In genomic region chr18:28177828-28178635, GRCh38 we compare ENCODE assay signal across 8 cellular contexts. TPM values are rescaled to one million over a fixed set of nuclear protein-coding genes. Genes with fewer than 3 reads are reported as not detected.
DNase-seq lines count a peak whose midpoint lies in the region; ATAC-seq and TF ChIP-seq lines count a peak whose summit lies in the region.

No MANE protein-coding gene starts in this region.

- H3K36me3 ChIP-seq in GM23248 (ENCODE audit: low read depth), result no peaks in the 10 kb centered on the region
- no peaks in the 10 kb centered on the region for H3K36me3 ChIP-seq in mammary epithelial cell (ENCODE audit: insufficient read depth, low read length)
- no peaks in the 10 kb centered on the region for H3K36me3 ChIP-seq in spleen

- WGBS in GM23248 (ENCODE audit: low coverage in 1 of 2, low lambda C conversion rate in 2 of 2, missing lambda C conversion rate in 2 of 2), 2 experiments, result 3 to 5% methylated on average over 32 to 76 of the region's 83 CpGs
- 2% methylated on average over 12 of the region's 83 CpGs for WGBS in mammary epithelial cell (ENCODE audit: low coverage, missing lambda C conversion rate)
- 0 to 3% (median 1%) methylated on average over 17 to 83 of the region's 83 CpGs for WGBS in spleen, 5 donors

- H3K27ac ChIP-seq in GM23248, result peak overlapping the region; percentile 23
- no peak overlapping the region for H3K27ac ChIP-seq in mammary epithelial cell (ENCODE audit: insufficient read depth, low read depth, low read length)
- peak overlapping the region in 6 of 8 donors; percentile 64 to 85 (median 82) for H3K27ac ChIP-seq in spleen

- ATAC-seq in GM18519 (IDR thresholded peaks at IDR 0.05; ENCODE audit: low FRiP score, unreplicated experiment) (no peak), HG02884 (IDR thresholded peaks at IDR 0.05; ENCODE audit: unreplicated experiment) (no peak)

- H3K27me3 ChIP-seq in GM23248 (replicated peaks; ENCODE audit: insufficient read depth) (no peaks in the 10 kb centered on the region), mammary epithelial cell (ENCODE audit: insufficient read depth, low read length) (peaks cover 40% of the 10 kb centered on the region), spleen (replicated peaks in 1 of 7) (peaks cover 4 to 71% (median 30%) of the 10 kb centered on the region in 7 donors)

- dilution Hi-C loops in mammary epithelial cell (cut with HindIII; ENCODE audit: low sequenced_read_pairs), result no loop called here

- no peaks in the 10 kb centered on the region for H3K9me3 ChIP-seq in GM23248 (ENCODE audit: low read depth)
- H3K9me3 ChIP-seq in mammary epithelial cell (replicated peaks; ENCODE audit: insufficient read depth, low read length), result no peaks in the 10 kb centered on the region
- H3K9me3 ChIP-seq in spleen, result no peaks in the 10 kb centered on the region

- BruUV-seq in mammary epithelial cell (replicated peaks; lab: Mats Ljungman, UMichigan), result no TSS peak

- peak; percentile 82 for DNase-seq in AG20443 (ENCODE audit: low spot score)
- DNase-seq in GM23248, result peak; percentile 83
- DNase-seq in NCI-H510A treated with DMSO at 0.1 percent for 48 hours (lab: John Stamatoyannopoulos, UW), result peak; percentile 94
- DNase-seq in mammary epithelial cell, result peak; percentile 21
- DNase-seq in islet precursor cell, result peak; percentile 90
- no peak for DNase-seq in spleen

- no peaks in the 10 kb centered on the region for H3K9me2 ChIP-seq in GM23248 (ENCODE audit: insufficient read depth)

- intact Hi-C loops in mammary epithelial cell (cut with micrococcal nuclease) (no loop called here), spleen (cut with DNase I; ENCODE audit: low total_unique reads) (loop anchor here (10.0 kb wide), 1 partner anchor 163 kb away; no protein-coding TSS in a partner anchor)

- H3K4me3 ChIP-seq in GM23248, result peak overlapping the region; percentile 76
- H3K4me3 ChIP-seq in mammary epithelial cell (replicated peaks in 1 of 3; ENCODE audit: insufficient read depth in 1 of 3, low read depth in 2 of 3, low read length in 3 of 3), result peak overlapping the region in 1 of 3 experiments; percentile 41
- peak overlapping the region; percentile 30 to 74 (median 56) for H3K4me3 ChIP-seq in spleen

- in situ Hi-C loops in GM23248 (cut with MboI), result loop anchor here (25.0 kb wide), 1 partner anchor 491 kb away; no protein-coding TSS in a partner anchor
- in situ Hi-C loops in mammary epithelial cell (cut with MboI; ENCODE audit: low sequenced_read_pairs in 2 of 2), result no loop called here

- CTCF ChIA-PET in mammary epithelial cell (lab: Charles Lee; ENCODE audit: low non-redundant PET), result no interaction called here

- H3K4me1 ChIP-seq in GM23248 (ENCODE audit: insufficient read depth), result peaks cover 47% of the 10 kb centered on the region
- H3K4me1 ChIP-seq in mammary epithelial cell (ENCODE audit: insufficient read depth, low read length), result peaks cover 7% of the 10 kb centered on the region
- peaks cover 0 to 37% (median 24%) of the 10 kb centered on the region in 6 donors for H3K4me1 ChIP-seq in spleen

- 0 out of 2 replicates have a peak, but pooled peaks cover 5% of the 10 kb centered on the region for H4K20me1 ChIP-seq in GM23248 (ENCODE audit: insufficient read depth)
- peaks cover 5% of the 10 kb centered on the region for H4K20me1 ChIP-seq in mammary epithelial cell (ENCODE audit: insufficient read depth, low read length)

- peaks cover 19% of the 10 kb centered on the region for H3F3A ChIP-seq in GM23248 (ENCODE audit: insufficient read depth)

- H3K9ac ChIP-seq in GM23248 (peak overlapping the region; percentile 63), mammary epithelial cell (ENCODE audit: insufficient read depth, low read length) (no peak overlapping the region)

- H3K4me2 ChIP-seq in GM23248 (ENCODE audit: unreplicated experiment) (peak overlapping the region; percentile 83), mammary epithelial cell (ENCODE audit: insufficient read depth, low read depth, low read length) (peak overlapping the region; percentile 96)

- peaks cover 60% of the 10 kb centered on the region for H3K79me2 ChIP-seq in GM23248 (ENCODE audit: insufficient read depth)
- no peaks in the 10 kb centered on the region for H3K79me2 ChIP-seq in mammary epithelial cell (ENCODE audit: insufficient read depth, low read length)

- peak overlapping the region; percentile 79 for H2AFZ ChIP-seq in GM23248
- peak overlapping the region; percentile 74 for H2AFZ ChIP-seq in mammary epithelial cell (ENCODE audit: low read depth, low read length)

- TF ChIP-seq CTCF in mammary epithelial cell (conservative IDR thresholded peaks at IDR 0.05 in 1 of 2, IDR thresholded peaks at IDR 0.05 in 1 of 2; ENCODE audit: extremely low read depth in 1 of 2, insufficient read depth in 1 of 2, low read depth in 1 of 2, low read length in 2 of 2) (peak in 1 of 2 donors; percentile 24), spleen (IDR thresholded peaks at IDR 0.05 in 8 of 11, conservative IDR thresholded peaks at IDR 0.05 in 3 of 11) (peak in 1 of 11 experiments; percentile 21)

- no peak for TF ChIP-seq POLR2A in spleen (IDR thresholded peaks at IDR 0.05)

RNA-seq across cellular contexts. Expression of gene CDH2, which starts 1.1 kb away (rescaled TPM):
- 157 and 165 TPM in 2 replicates for total RNA-seq in GM23248 (2014; rRNA removed; shearing (Covaris generic))
- polyA plus RNA-seq in GM23248 (2016; fragmentation: Nextera tagmentation; extraction: Ambion mirVana) (103 and 107 TPM in 2 replicates), mammary epithelial cell (not detected), spleen (1 to 10 TPM in 2 of 3 donors, under 1 TPM in 1; 0.96 to 3.2 (median 1.5) TPM)
- total RNA-seq in mammary epithelial cell (10 to 100 TPM in 1 of 2 donors, under 1 TPM in 1; 0.45 to 18.7 TPM), spleen (10 to 100 TPM; 14.3 to 40.2 (median 30.4) TPM)
- polyA minus RNA-seq in mammary epithelial cell, result not detected
